In genomic region chr17:79010304-79010646, GRCh38 we compare ENCODE assay signal across 9 cellular contexts. TPM values are rescaled to one million over a fixed set of nuclear protein-coding genes. Genes with fewer than 3 reads are reported as not detected.
DNase-seq lines count a peak whose midpoint lies in the region; ATAC-seq, FAIRE-seq and TF ChIP-seq lines count a peak whose summit lies in the region.
"Had no signal": no experiment of that assay in that cellular context is flagged by ENCODE, and none has a peak within 500 bp of the region (broad histone marks: within the 10 kb centered on the region; RNA-seq: fewer than 3 reads in every experiment).

No MANE protein-coding gene starts in this region.

- H4K20me1 ChIP-seq in osteoblast (ENCODE audit: insufficient read depth, low read length): peaks cover 35% of the 10 kb centered on the region

- H2AFZ ChIP-seq in osteoblast (ENCODE audit: low read length): peak overlapping the region; percentile 88

- no peak for TF ChIP-seq POLR2A in Peyer's patch (IDR thresholded peaks at IDR 0.05)

- peak overlapping the region; percentile 64 for H3K27ac ChIP-seq in CD4-positive, alpha-beta T cell (ENCODE audit: low read depth, low read length)
- peak overlapping the region; percentile 86 to 99 (median 92) for H3K27ac ChIP-seq in Peyer's patch
- peak overlapping the region; percentile 70 to 84 for H3K27ac ChIP-seq in esophagus (ENCODE audit: low read depth in 2 of 2, low read length in 1 of 2)
- peak overlapping the region; percentile 83 for H3K27ac ChIP-seq in osteoblast (ENCODE audit: low read depth, low read length)

- POLR2A ChIA-PET in CD4-positive, alpha-beta T cell (lab: Charles Lee): interaction anchor here (0.5 to 1.0 kb wide), 3 partner anchors 19 to 95 kb away, joined by 3 read pairs; partner anchors contain the start of gene ENGASE

- H3K36me3 ChIP-seq in Peyer's patch: no peaks in the 10 kb centered on the region
- peaks cover 0 to 2% of the 10 kb centered on the region in 2 donors for H3K36me3 ChIP-seq in esophagus (ENCODE audit: control insufficient read depth in 2 of 2, insufficient read depth in 2 of 2, low read length in 1 of 2)
- no peaks in the 10 kb centered on the region for H3K36me3 ChIP-seq in osteoblast (ENCODE audit: insufficient read depth, low read length)

- ATAC-seq in CD4-positive, alpha-beta T cell (ENCODE audit: poor library complexity): no peak
- ATAC-seq in HG02571 (IDR thresholded peaks at IDR 0.05; ENCODE audit: unreplicated experiment): no peak

- H3K27me3 Mint-ChIP-seq in CD4-positive, alpha-beta T cell: no peaks in the 10 kb centered on the region

- H3K27ac Mint-ChIP-seq in CD4-positive, alpha-beta T cell: peak overlapping the region; percentile 91

- peaks cover 46% of the 10 kb centered on the region for H3K4me1 Mint-ChIP-seq in CD4-positive, alpha-beta T cell (ENCODE audit: low read depth)

- no peaks in the 10 kb centered on the region for H3K9me3 ChIP-seq in CD4-positive, alpha-beta T cell (ENCODE audit: control insufficient read depth, low read length)
- H3K9me3 ChIP-seq in Peyer's patch (no peaks in the 10 kb centered on the region), esophagus (ENCODE audit: control insufficient read depth in 2 of 2, insufficient read depth in 1 of 2, low read depth in 1 of 2, low read length in 1 of 2) (no peaks in the 10 kb centered on the region), osteoblast (ENCODE audit: low read depth, low read length) (no peaks in the 10 kb centered on the region)

- H3K4me3 Mint-ChIP-seq in CD4-positive, alpha-beta T cell: peak overlapping the region; percentile 93

- H3K4me1 ChIP-seq in Peyer's patch (peaks cover 10 to 46% (median 17%) of the 10 kb centered on the region in 4 donors), esophagus (ENCODE audit: control insufficient read depth in 2 of 2, insufficient read depth in 2 of 2, low read length in 1 of 2) (peaks cover 6 to 24% of the 10 kb centered on the region in 2 donors), osteoblast (ENCODE audit: insufficient read depth, low read length) (peaks cover 30% of the 10 kb centered on the region)

- TF ChIP-seq CTCF in CD4-positive, alpha-beta T cell (IDR thresholded peaks at IDR 0.05): no peak
- TF ChIP-seq CTCF in Peyer's patch (IDR thresholded peaks at IDR 0.05) (no peak), osteoblast (IDR thresholded peaks at IDR 0.05; ENCODE audit: extremely low read depth, low read depth, low read length) (no peak)

- CTCF ChIA-PET in CD4-positive, alpha-beta T cell (lab: Charles Lee): no interaction called here

- H3K27me3 ChIP-seq in CD4-positive, alpha-beta T cell (ENCODE audit: control insufficient read depth, insufficient read depth, low read length): no peaks in the 10 kb centered on the region
- H3K27me3 ChIP-seq in Peyer's patch (no peaks in the 10 kb centered on the region), esophagus (ENCODE audit: control insufficient read depth in 1 of 2, insufficient read depth in 2 of 2, low read length in 2 of 2) (no peaks in the 10 kb centered on the region), osteoblast (ENCODE audit: insufficient read depth, low read length) (no peaks in the 10 kb centered on the region)

- intact Hi-C loops in CD4-positive, alpha-beta T cell (cut with DNase I, micrococcal nuclease): no loop called here

- peak overlapping the region; percentile 72 to 100 (median 98) for H3K4me3 ChIP-seq in Peyer's patch
- peak overlapping the region in 1 of 2 donors; percentile 88 for H3K4me3 ChIP-seq in esophagus (ENCODE audit: low read depth in 1 of 2, low read length in 2 of 2)
- H3K4me3 ChIP-seq in osteoblast (ENCODE audit: insufficient read depth, low read length): peak overlapping the region; percentile 96

- H3K4me2 ChIP-seq in osteoblast (ENCODE audit: insufficient read depth, low read length): peak overlapping the region; percentile 86

- 58 to 72% methylated on average over 7 of the region's 7 CpGs for WGBS in esophagus, 2 donors

- DNase-seq in CD4-positive, alpha-beta T cell: no peak
- DNase-seq in Peyer's patch (peak in 1 of 3 donors; percentile 45), osteoblast (ENCODE audit: insufficient read length, low spot score, missing footprints) (peak; percentile 41), islet precursor cell (no peak), NCI-H748 (lab: John Stamatoyannopoulos, UW; ENCODE audit: unreplicated experiment) (no peak), HTR-8/SVneo (ENCODE audit: insufficient read length, low spot score) (no peak)

- H3K36me3 Mint-ChIP-seq in CD4-positive, alpha-beta T cell (ENCODE audit: low read depth): peaks cover 15% of the 10 kb centered on the region

- no peak for FAIRE-seq in HTR-8/SVneo (lab: Jason Lieb, UNC)
- FAIRE-seq: endometrium had no signal

- H3K79me2 ChIP-seq in osteoblast (ENCODE audit: insufficient read depth, low read length): peaks cover 44% of the 10 kb centered on the region

- H3K9me3 Mint-ChIP-seq in CD4-positive, alpha-beta T cell: no peaks in the 10 kb centered on the region

RNA-seq across cellular contexts. Expression of gene CANT1, which starts 0.7 kb away (rescaled TPM):
- total RNA-seq in CD4-positive, alpha-beta T cell: 10 to 100 TPM; 28.3 to 30.0 TPM
- total RNA-seq in Peyer's patch (100 to 1,000 TPM in 1 of 4 donors, 10 to 100 TPM in 3; 56.9 to 125 (median 80.0) TPM), osteoblast (49.2 and 51.3 TPM in 2 replicates)
- 10 to 100 TPM; 24.1 to 24.5 TPM for polyA plus RNA-seq in esophagus

RNA-seq across cellular contexts. Expression of gene C1QTNF1, which starts 13.7 kb away (rescaled TPM):
- not detected for total RNA-seq in CD4-positive, alpha-beta T cell
- total RNA-seq in Peyer's patch (10 to 100 TPM in 3 of 4 donors, 1 to 10 TPM in 1; 6.3 to 20.6 (median 14.3) TPM), osteoblast (13.8 and 14.4 TPM in 2 replicates)
- polyA plus RNA-seq in esophagus: 1 to 10 TPM; 6.0 to 7.2 TPM

RNA-seq across cellular contexts. Expression of gene LGALS3BP, which starts 30.6 kb away (rescaled TPM):
- total RNA-seq in CD4-positive, alpha-beta T cell: 10 to 100 TPM; 38.8 to 41.0 TPM
- total RNA-seq in Peyer's patch: 1,000 to 10,000 TPM in 3 of 4 donors, 100 to 1,000 TPM in 1; 202 to 2,181 (median 1,427) TPM
- 100 to 1,000 TPM in 1 of 2 donors, 10 to 100 TPM in 1; 85.1 to 103 TPM for polyA plus RNA-seq in esophagus
- 388 and 457 TPM in 2 replicates for total RNA-seq in osteoblast

Comparison
In these comparisons a context has a peak if more than half of its experiments do, and no peak if none do; other contexts are left out.
1. RNA of gene C1QTNF1, which starts 13.7 kb away (total RNA-seq): 6.3 to 20.6 TPM in Peyer's patch and 13.8 to 14.4 TPM in osteoblast; not detected in CD4-positive, alpha-beta T cell; every median in the first group is over 4 times any median in the second.
2. Peak in every context shown above with its lines, with median percentiles within 50 percentile points of each other: H3K27ac ChIP-seq.